14 cellular contexts compared by ENCODE assay signal in genomic region chr12:117192057-117192456, GRCh38. TPM values are rescaled to one million over a fixed set of nuclear protein-coding genes. Genes with fewer than 3 reads are reported as not detected.
DNase-seq lines count a peak whose midpoint lies in the region; ATAC-seq and TF ChIP-seq lines count a peak whose summit lies in the region.
"Had no signal": no experiment of that assay in that cellular context is flagged by ENCODE, and none has a peak within 500 bp of the region (broad histone marks: within the 10 kb centered on the region; RNA-seq: fewer than 3 reads in every experiment).

No MANE protein-coding gene starts in this region.

- H3K9me3 ChIP-seq in neural progenitor cell (ENCODE audit: low read depth), result no peaks in the 10 kb centered on the region

- peak; percentile 23 for DNase-seq in activated CD4-positive, alpha-beta T cell treated with anti-CD3 and anti-CD28 coated beads for 36 hours
- no peak for DNase-seq in activated CD4-positive, alpha-beta T cell treated with anti-CD3 and anti-CD28 coated beads, Interleukin-2, amount 50 U/mL, for 4 hours
- no peak for DNase-seq in central memory CD8-positive, alpha-beta T cell (ENCODE audit: low spot score in 2 of 2)
- DNase-seq in neural progenitor cell (ENCODE audit: low spot score) (no peak), GM03348 (ENCODE audit: low spot score) (no peak)
- DNase-seq: activated CD4-positive, CD25-positive, alpha-beta regulatory T cell treated with anti-CD3 and anti-CD28 coated beads, Interleukin-2, amount 50 U/mL, for 72 hours; dermis blood vessel endothelial cell; left colon; SHP77; stimulated activated CD4-positive, alpha-beta T cell treated with anti-CD3 and anti-CD28 coated beads, Interleukin-15, amount 100 ng/mL, for 24 hours had no signal

- peaks cover 7% of the 10 kb centered on the region for H3K27me3 ChIP-seq in neural progenitor cell

- H3K27ac Mint-ChIP-seq in activated CD4-positive, alpha-beta T cell treated with anti-CD3 and anti-CD28 coated beads for 36 hours, result no peak overlapping the region
- no peak overlapping the region for H3K27ac Mint-ChIP-seq in IgD-negative memory B cell
- no peak overlapping the region for H3K27ac Mint-ChIP-seq in central memory CD8-positive, alpha-beta T cell (ENCODE audit: low read depth)
- H3K27ac Mint-ChIP-seq in neural progenitor cell, result no peak overlapping the region
- H3K27ac Mint-ChIP-seq: activated naive CD4-positive, alpha-beta T cell treated with anti-CD3 and anti-CD28 coated beads, Interleukin-2, amount 50 U/mL, for 72 hours had no signal

- H3K36me3 Mint-ChIP-seq in activated CD4-positive, alpha-beta T cell treated with anti-CD3 and anti-CD28 coated beads for 36 hours (ENCODE audit: low read depth), result peaks cover 14% of the 10 kb centered on the region
- H3K36me3 Mint-ChIP-seq in IgD-negative memory B cell (peaks cover 1% of the 10 kb centered on the region), neural progenitor cell (peaks cover 8% of the 10 kb centered on the region)
- H3K36me3 Mint-ChIP-seq in central memory CD8-positive, alpha-beta T cell (ENCODE audit: insufficient read depth), result peaks cover 15% of the 10 kb centered on the region

- peaks cover 8% of the 10 kb centered on the region for H3F3A ChIP-seq in neural progenitor cell (ENCODE audit: low read depth)

- H3K79me2 ChIP-seq in neural progenitor cell (ENCODE audit: low read depth), result peaks cover 28% of the 10 kb centered on the region

- no peak overlapping the region for H3K4me2 ChIP-seq in neural progenitor cell

- CTCF ChIA-PET in activated CD4-positive, alpha-beta T cell treated with anti-CD3 and anti-CD28 coated beads for 36 hours (lab: Charles Lee), result interaction anchor here (0.5 to 0.9 kb wide), 2 partner anchors 9 to 1184 kb away, joined by 3 read pairs; no protein-coding TSS in a partner anchor

- H3K9me3 Mint-ChIP-seq in activated CD4-positive, alpha-beta T cell treated with anti-CD3 and anti-CD28 coated beads for 36 hours (ENCODE audit: low read depth), result peaks cover 2% of the 10 kb centered on the region
- H3K9me3 Mint-ChIP-seq in IgD-negative memory B cell (peaks cover 0 to 5% (median 2%) of the 10 kb centered on the region in 3 donors), neural progenitor cell (no peaks in the 10 kb centered on the region)
- H3K9me3 Mint-ChIP-seq in central memory CD8-positive, alpha-beta T cell, result no peaks in the 10 kb centered on the region

- no peaks in the 10 kb centered on the region for H3K27me3 Mint-ChIP-seq in activated CD4-positive, alpha-beta T cell treated with anti-CD3 and anti-CD28 coated beads for 36 hours
- H3K27me3 Mint-ChIP-seq in IgD-negative memory B cell, result peaks cover 2% of the 10 kb centered on the region
- H3K27me3 Mint-ChIP-seq in central memory CD8-positive, alpha-beta T cell, result peaks cover 3% of the 10 kb centered on the region
- H3K27me3 Mint-ChIP-seq in neural progenitor cell (ENCODE audit: insufficient read depth, low read depth), result peaks cover 10% of the 10 kb centered on the region

- H3K4me3 Mint-ChIP-seq in activated CD4-positive, alpha-beta T cell treated with anti-CD3 and anti-CD28 coated beads for 36 hours, result no peak overlapping the region
- H3K4me3 Mint-ChIP-seq in IgD-negative memory B cell (peak overlapping the region in 3 of 4 donors; percentile 4 to 90 (median 8)), neural progenitor cell (peak overlapping the region; percentile 1)
- H3K4me3 Mint-ChIP-seq in central memory CD8-positive, alpha-beta T cell, result peak overlapping the region; percentile 25

- intact Hi-C loops in activated CD4-positive, alpha-beta T cell treated with anti-CD3 and anti-CD28 coated beads for 36 hours (cut with DNase I, micrococcal nuclease), result loop anchor here in 1 of 2 experiments (5.0 to 10.0 kb wide), 2 partner anchors 870 to 943 kb away; partner anchors contain the start of genes PEBP1 and WSB2

- H3K9ac ChIP-seq in neural progenitor cell, result no peak overlapping the region

- H4K20me1 ChIP-seq in neural progenitor cell (ENCODE audit: low read depth), result peaks cover 23% of the 10 kb centered on the region

- TF ChIP-seq CTCF in neural progenitor cell (IDR thresholded peaks at IDR 0.05), result no peak

- POLR2A ChIA-PET in activated CD4-positive, alpha-beta T cell treated with anti-CD3 and anti-CD28 coated beads for 36 hours (lab: Charles Lee), result no interaction called here

- H3K4me1 Mint-ChIP-seq in activated CD4-positive, alpha-beta T cell treated with anti-CD3 and anti-CD28 coated beads for 36 hours, result peaks cover 26% of the 10 kb centered on the region
- H3K4me1 Mint-ChIP-seq in IgD-negative memory B cell, result peaks cover 17 to 21% (median 18%) of the 10 kb centered on the region in 3 donors
- peaks cover 23% of the 10 kb centered on the region for H3K4me1 Mint-ChIP-seq in central memory CD8-positive, alpha-beta T cell
- peaks cover 16% of the 10 kb centered on the region for H3K4me1 Mint-ChIP-seq in neural progenitor cell

- H3K36me3 ChIP-seq in neural progenitor cell, result no peaks in the 10 kb centered on the region

- ATAC-seq in activated CD4-positive, alpha-beta T cell treated with anti-CD3 and anti-CD28 coated beads for 36 hours, result no peak
- no peak for ATAC-seq in central memory CD8-positive, alpha-beta T cell (replicated peaks; ENCODE audit: extremely low read depth, poor library complexity, severe bottlenecking)
- no peak for ATAC-seq in activated CD4-positive, CD25-positive, alpha-beta regulatory T cell treated with anti-CD3 and anti-CD28 coated beads, Interleukin-2, amount 50 U/mL, for 24 hours
- no peak for ATAC-seq in GM21529 (IDR thresholded peaks at IDR 0.05; ENCODE audit: unreplicated experiment)
- ATAC-seq: activated naive CD4-positive, alpha-beta T cell treated with anti-CD3 and anti-CD28 coated beads, Interleukin-2, amount 50 U/mL, for 72 hours; left colon had no signal

- no peak overlapping the region for H3K27ac ChIP-seq in neural progenitor cell

- peak overlapping the region; percentile 73 for H2AFZ ChIP-seq in neural progenitor cell (replicated peaks)

- no peak overlapping the region for H3K4me3 ChIP-seq in neural progenitor cell

- peaks cover 8% of the 10 kb centered on the region for H3K4me1 ChIP-seq in neural progenitor cell

RNA-seq across cellular contexts. Expression of gene FBXO21, which starts 1.8 kb away (rescaled TPM):
- 10 to 100 TPM; 22.8 to 28.2 TPM for total RNA-seq in activated CD4-positive, alpha-beta T cell treated with anti-CD3 and anti-CD28 coated beads for 36 hours
- polyA plus RNA-seq in IgD-negative memory B cell, result 43.3 TPM
- total RNA-seq in neural progenitor cell (ENCODE audit: low replicate concordance), result 69.3 and 114 TPM in 2 replicates
